Comparison of ENCODE assay signal across 16 cellular contexts in genomic region chr4:100511906-100512305, GRCh38. TPM values are rescaled to one million over a fixed set of nuclear protein-coding genes. Genes with fewer than 3 reads are reported as not detected.
"Had no signal": no experiment of that assay in that cellular context is flagged by ENCODE, and none has a peak within 500 bp of the region (broad histone marks: within the 10 kb centered on the region; RNA-seq: fewer than 3 reads in every experiment).

No MANE protein-coding gene starts in this region.

- H3K4me3 Mint-ChIP-seq: activated CD8-positive, alpha-beta memory T cell treated with anti-CD3 and anti-CD28 coated beads, Interleukin-2, amount 10 ng/mL, durations not matched to agents 7 days and 5 days; activated T-cell treated with anti-CD3 and anti-CD28 coated beads, Interleukin-2, amount 50 U/mL, for 24 hours; central memory CD8-positive, alpha-beta T cell; effector memory CD8-positive, alpha-beta T cell; nephron progenitor cell; stimulated activated naive CD8-positive, alpha-beta T cell treated with anti-CD3 and anti-CD28 coated beads, Interleukin-15, amount 100 ng/mL, for 72 hours had no signal

- H3K4me1 Mint-ChIP-seq: activated CD8-positive, alpha-beta memory T cell treated with anti-CD3 and anti-CD28 coated beads, Interleukin-2, amount 10 ng/mL, durations not matched to agents 7 days and 5 days; central memory CD8-positive, alpha-beta T cell; stimulated activated naive CD8-positive, alpha-beta T cell treated with anti-CD3 and anti-CD28 coated beads, Interleukin-15, amount 100 ng/mL, for 72 hours had no signal

- H3K4me1 ChIP-seq: body of pancreas had no signal

- H3K27ac ChIP-seq: body of pancreas, thoracic aorta had no signal

- H3K27ac Mint-ChIP-seq: activated CD8-positive, alpha-beta memory T cell treated with anti-CD3 and anti-CD28 coated beads, Interleukin-2, amount 10 ng/mL, durations not matched to agents 7 days and 5 days; activated naive CD4-positive, alpha-beta T cell treated with anti-CD3 and anti-CD28 coated beads, Interleukin-2, amount 50 U/mL, for 72 hours; activated T-cell treated with anti-CD3 and anti-CD28 coated beads, Interleukin-2, amount 50 U/mL, for 24 hours; effector memory CD8-positive, alpha-beta T cell; nephron progenitor cell; stimulated activated naive CD8-positive, alpha-beta T cell treated with anti-CD3 and anti-CD28 coated beads, Interleukin-15, amount 100 ng/mL, for 72 hours had no signal

- DNase-seq: activated CD4-positive, alpha-beta T cell treated with anti-CD3 and anti-CD28 coated beads for 1 hour; activated CD4-positive, alpha-beta T cell treated with anti-CD3 and anti-CD28 coated beads, Interleukin-2, amount 50 U/mL, for 48 hours; activated CD8-positive, alpha-beta memory T cell treated with anti-CD3 and anti-CD28 coated beads, Interleukin-2, amount 10 ng/mL, durations not matched to agents 7 days and 5 days; activated effector memory CD4-positive, alpha-beta T cell treated with anti-CD3 and anti-CD28 coated beads, Interleukin-2, amount 50 U/mL, for 16 hours; activated T-cell treated with anti-CD3 and anti-CD28 coated beads, Interleukin-2, amount 50 U/mL, for 24 hours; amniotic stem cell; body of pancreas; effector memory CD8-positive, alpha-beta T cell; left colon; nephron progenitor cell; stimulated activated CD4-positive, alpha-beta T cell treated with anti-CD3 and anti-CD28 coated beads, Interleukin-4, amount 100 ng/mL, for 24 hours; stimulated activated naive CD8-positive, alpha-beta T cell treated with anti-CD3 and anti-CD28 coated beads, Interleukin-15, amount 100 ng/mL, for 72 hours had no signal

- H3K4me3 ChIP-seq: body of pancreas, thoracic aorta had no signal

- H3K27me3 Mint-ChIP-seq: stimulated activated naive CD8-positive, alpha-beta T cell treated with anti-CD3 and anti-CD28 coated beads, Interleukin-15, amount 100 ng/mL, for 72 hours had no signal

- H3K27me3 ChIP-seq: body of pancreas had no signal

- H3K9me3 Mint-ChIP-seq: activated naive CD4-positive, alpha-beta T cell treated with anti-CD3 and anti-CD28 coated beads, Interleukin-2, amount 50 U/mL, for 72 hours; activated T-cell treated with anti-CD3 and anti-CD28 coated beads, Interleukin-2, amount 50 U/mL, for 24 hours; central memory CD8-positive, alpha-beta T cell; effector memory CD8-positive, alpha-beta T cell; nephron progenitor cell; stimulated activated naive CD8-positive, alpha-beta T cell treated with anti-CD3 and anti-CD28 coated beads, Interleukin-15, amount 100 ng/mL, for 72 hours had no signal

- H3K9me3 ChIP-seq: body of pancreas, thoracic aorta had no signal

- ATAC-seq: activated CD8-positive, alpha-beta memory T cell treated with anti-CD3 and anti-CD28 coated beads, Interleukin-2, amount 10 ng/mL, durations not matched to agents 7 days and 5 days; activated naive CD4-positive, alpha-beta T cell treated with anti-CD3 and anti-CD28 coated beads, Interleukin-2, amount 50 U/mL, for 72 hours; body of pancreas; effector memory CD8-positive, alpha-beta T cell; left colon; stimulated activated naive CD8-positive, alpha-beta T cell treated with anti-CD3 and anti-CD28 coated beads, Interleukin-15, amount 100 ng/mL, for 72 hours had no signal

- H3K36me3 Mint-ChIP-seq: activated CD8-positive, alpha-beta memory T cell treated with anti-CD3 and anti-CD28 coated beads, Interleukin-2, amount 10 ng/mL, durations not matched to agents 7 days and 5 days; activated naive CD4-positive, alpha-beta T cell treated with anti-CD3 and anti-CD28 coated beads, Interleukin-2, amount 50 U/mL, for 72 hours had no signal

RNA-seq across cellular contexts. Expression of gene EMCN, which starts 5.9 kb away (rescaled TPM):
- total RNA-seq: activated CD8-positive, alpha-beta memory T cell treated with anti-CD3 and anti-CD28 coated beads, Interleukin-2, amount 10 ng/mL, durations not matched to agents 7 days and 5 days; activated naive CD4-positive, alpha-beta T cell treated with anti-CD3 and anti-CD28 coated beads, Interleukin-2, amount 50 U/mL, for 72 hours; osteoblast had no signal
